9 cellular contexts compared by ENCODE assay signal in the genomic region with DNA sequence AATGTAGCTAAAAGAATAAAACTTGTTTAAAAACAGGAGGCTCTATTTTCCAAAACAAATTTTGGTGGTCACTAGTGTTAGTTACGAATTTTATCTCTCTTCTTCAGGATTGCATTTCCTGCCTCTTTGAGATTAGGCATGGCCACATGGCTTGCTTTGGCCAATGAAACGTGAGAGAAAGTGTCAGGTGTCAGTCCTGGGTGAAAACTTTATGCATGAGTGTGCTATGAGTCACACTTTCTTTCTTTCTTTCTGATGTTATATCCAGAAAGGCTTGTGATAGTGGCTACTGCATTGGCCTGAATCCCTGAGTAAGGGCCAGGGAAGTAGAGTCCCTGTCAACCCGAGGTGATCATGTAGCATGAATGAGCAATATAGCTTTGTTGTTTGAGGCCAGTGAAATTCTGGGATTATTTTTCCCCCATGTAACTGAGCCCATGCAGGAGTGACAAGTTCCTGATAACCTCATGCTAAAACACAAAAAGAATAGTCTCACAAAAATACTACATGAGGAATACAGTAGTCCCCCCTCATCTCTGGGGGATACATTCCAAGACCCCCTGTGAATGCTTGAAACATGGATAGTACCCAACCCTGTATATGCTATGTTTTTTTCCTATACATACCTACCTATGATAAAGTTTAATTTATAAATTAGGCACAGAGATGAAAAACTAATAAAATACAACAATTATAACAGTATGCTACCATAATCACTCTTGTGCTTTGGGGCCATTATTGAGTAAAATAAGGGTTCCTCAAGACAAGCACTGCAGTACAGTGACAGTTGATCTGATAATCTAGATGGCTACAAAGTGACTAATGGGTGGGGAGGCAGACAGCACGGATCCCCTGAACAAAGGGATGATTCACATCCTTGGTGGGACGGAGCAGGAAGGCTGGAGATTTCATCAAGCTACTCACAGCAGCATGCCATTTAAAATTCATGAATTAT.
DNase-seq lines count a peak whose midpoint lies in the region; ATAC-seq and TF ChIP-seq lines count a peak whose summit lies in the region.
"Had no signal": no experiment of that assay in that cellular context is flagged by ENCODE, and none has a peak within 500 bp of the region (broad histone marks: within the 10 kb centered on the region; RNA-seq: fewer than 3 reads in every experiment).

No MANE protein-coding gene starts in this region.

- peak overlapping the region; percentile 30 for H3K27ac Mint-ChIP-seq in activated naive CD4-positive, alpha-beta T cell treated with anti-CD3 and anti-CD28 coated beads, Interleukin-2, amount 50 U/mL, for 24 hours
- H3K27ac Mint-ChIP-seq in memory B cell: no peak overlapping the region
- peak overlapping the region in 2 of 10 donors; percentile 9 to 26 for H3K27ac Mint-ChIP-seq in naive thymus-derived CD8-positive, alpha-beta T cell

- H3K9me3 Mint-ChIP-seq in activated naive CD4-positive, alpha-beta T cell treated with anti-CD3 and anti-CD28 coated beads, Interleukin-2, amount 50 U/mL, for 24 hours: no peaks in the 10 kb centered on the region
- no peaks in the 10 kb centered on the region for H3K9me3 Mint-ChIP-seq in memory B cell
- H3K9me3 Mint-ChIP-seq in naive thymus-derived CD8-positive, alpha-beta T cell: no peaks in the 10 kb centered on the region
- H3K9me3 Mint-ChIP-seq: T-cell had no signal

- H4K20me1 ChIP-seq in Karpas-422 (ENCODE audit: insufficient read depth, low read depth, low read length): no peaks in the 10 kb centered on the region

- H3K4me1 Mint-ChIP-seq in activated naive CD4-positive, alpha-beta T cell treated with anti-CD3 and anti-CD28 coated beads, Interleukin-2, amount 50 U/mL, for 24 hours: peaks cover 31% of the 10 kb centered on the region
- peaks cover 24% of the 10 kb centered on the region for H3K4me1 Mint-ChIP-seq in memory B cell
- H3K4me1 Mint-ChIP-seq in naive thymus-derived CD8-positive, alpha-beta T cell: peaks cover 3 to 46% (median 13%) of the 10 kb centered on the region in 4 donors

- TF ChIP-seq EP300 in stomach (IDR thresholded peaks at IDR 0.05): no peak

- intact Hi-C loops in stomach (cut with DNase I; ENCODE audit: low total_unique reads): no loop called here

- H3K79me2 ChIP-seq in Karpas-422 (ENCODE audit: low read length): no peaks in the 10 kb centered on the region

- no peaks in the 10 kb centered on the region for H3K27me3 Mint-ChIP-seq in activated naive CD4-positive, alpha-beta T cell treated with anti-CD3 and anti-CD28 coated beads, Interleukin-2, amount 50 U/mL, for 24 hours
- no peaks in the 10 kb centered on the region for H3K27me3 Mint-ChIP-seq in memory B cell
- H3K27me3 Mint-ChIP-seq in naive thymus-derived CD8-positive, alpha-beta T cell: no peaks in the 10 kb centered on the region
- H3K27me3 Mint-ChIP-seq: T-cell had no signal

- DNase-seq in GM10266 (ENCODE audit: extremely low spot score) (peak; percentile 21), Karpas-422 (peak; percentile 68), memory B cell (ENCODE audit: low spot score in 2 of 2) (no peak), stomach (no peak), NOMO-1 treated with dmso at 0.1 percent for 144 hours (lab: John Stamatoyannopoulos, UW; ENCODE audit: unreplicated experiment) (no peak)
- no peak for DNase-seq in naive thymus-derived CD8-positive, alpha-beta T cell
- DNase-seq: T-cell had no signal

- H3K36me3 Mint-ChIP-seq in activated naive CD4-positive, alpha-beta T cell treated with anti-CD3 and anti-CD28 coated beads, Interleukin-2, amount 50 U/mL, for 24 hours: peaks cover 2% of the 10 kb centered on the region
- H3K36me3 Mint-ChIP-seq in memory B cell: no peaks in the 10 kb centered on the region
- H3K36me3 Mint-ChIP-seq in naive thymus-derived CD8-positive, alpha-beta T cell: no peaks in the 10 kb centered on the region
- H3K36me3 Mint-ChIP-seq: T-cell had no signal

- peak overlapping the region; percentile 15 for H3K4me2 ChIP-seq in Karpas-422 (ENCODE audit: low read depth, low read length, poor library complexity, severe bottlenecking)

- no peaks in the 10 kb centered on the region for H3K27me3 ChIP-seq in Karpas-422 (ENCODE audit: low read length)
- no peaks in the 10 kb centered on the region for H3K27me3 ChIP-seq in stomach

- no peak overlapping the region for H3K4me3 Mint-ChIP-seq in activated naive CD4-positive, alpha-beta T cell treated with anti-CD3 and anti-CD28 coated beads, Interleukin-2, amount 50 U/mL, for 24 hours
- H3K4me3 Mint-ChIP-seq in memory B cell: no peak overlapping the region
- no peak overlapping the region for H3K4me3 Mint-ChIP-seq in naive thymus-derived CD8-positive, alpha-beta T cell
- H3K4me3 Mint-ChIP-seq: T-cell had no signal

- H2AFZ ChIP-seq in Karpas-422 (ENCODE audit: low read length): peak overlapping the region; percentile 8; the same call in 1 of the 2 replicates

- no peaks in the 10 kb centered on the region for H3K9me2 ChIP-seq in Karpas-422 (replicated peaks; ENCODE audit: insufficient read depth, low read length)

- TF ChIP-seq CTCF in GM10266 (IDR thresholded peaks at IDR 0.05; ENCODE audit: control insufficient read depth, insufficient read depth, low read depth, missing control alignments): no peak
- TF ChIP-seq CTCF in stomach (IDR thresholded peaks at IDR 0.05): no peak

- H3K36me3 ChIP-seq in Karpas-422 (ENCODE audit: insufficient read depth, low read length) (no peaks in the 10 kb centered on the region), stomach (no peaks in the 10 kb centered on the region)

- no peak overlapping the region for H3K9ac ChIP-seq in Karpas-422 (ENCODE audit: low read length)

- peaks cover 25% of the 10 kb centered on the region for H3K4me1 ChIP-seq in Karpas-422 (ENCODE audit: low read length)
- peaks cover 0 to 25% (median 8%) of the 10 kb centered on the region in 4 donors for H3K4me1 ChIP-seq in stomach

- POLR2A ChIA-PET in naive thymus-derived CD8-positive, alpha-beta T cell (lab: Charles Lee): no interaction called here

- no peaks in the 10 kb centered on the region for H3K9me3 ChIP-seq in Karpas-422 (ENCODE audit: low read length)
- no peaks in the 10 kb centered on the region for H3K9me3 ChIP-seq in stomach

- H3K4me3 ChIP-seq in Karpas-422 (ENCODE audit: low read length) (no peak overlapping the region), stomach (no peak overlapping the region)

- no peak for TF ChIP-seq POLR2A in stomach (IDR thresholded peaks at IDR 0.05)

- H3K27ac ChIP-seq in Karpas-422 (ENCODE audit: low read length) (no peak overlapping the region), stomach (no peak overlapping the region)

- 54 to 65% (median 64%) methylated on average over 5 of the region's 5 CpGs for WGBS in stomach, 5 donors

- ATAC-seq in GM21786 (IDR thresholded peaks at IDR 0.05; ENCODE audit: unreplicated experiment) (peak; percentile 69), memory B cell (ENCODE audit: low read depth) (peak; percentile 74)
- ATAC-seq in naive thymus-derived CD8-positive, alpha-beta T cell: no peak

Comparison
In these comparisons a context has a peak if more than half of its experiments do, and no peak if none do; other contexts are left out.
1. DNase-seq: peak in GM10266 (single experiment) and Karpas-422 (single experiment); none in memory B cell (0 of 2), stomach (single experiment), NOMO-1 treated with dmso at 0.1 percent for 144 hours (single experiment) and naive thymus-derived CD8-positive, alpha-beta T cell (0 of 10).
2. ATAC-seq: peak in GM21786 (single experiment) and memory B cell (single experiment); none in naive thymus-derived CD8-positive, alpha-beta T cell (0 of 2).